Comparison of ENCODE assay signal across 8 cellular contexts in genomic region chr3:15602816-15603215, GRCh38. TPM values are rescaled to one million over a fixed set of nuclear protein-coding genes. Genes with fewer than 3 reads are reported as not detected.
DNase-seq lines count a peak whose midpoint lies in the region; ATAC-seq and TF ChIP-seq lines count a peak whose summit lies in the region.
"Not testable (repeated sequence)": the region's sequence is repeated elsewhere in the genome, so short reads cannot be mapped to it uniquely, and the experiment has no call there.

No MANE protein-coding gene starts in this region.

- intact Hi-C loops in psoas muscle (cut with DNase I); uterus (cut with DNase I; ENCODE audit: low total_unique reads): not testable (repeated sequence)

- peak overlapping the region; percentile 43 to 99 (median 98) for H3K27ac Mint-ChIP-seq in CD8-positive, alpha-beta memory T cell
- H3K27ac Mint-ChIP-seq in activated naive CD8-positive, alpha-beta T cell treated with anti-CD3 and anti-CD28 coated beads, Interleukin-2, amount 50 U/mL, for 24 hours, result peak overlapping the region; percentile 98
- H3K27ac Mint-ChIP-seq in endodermal cell (peak overlapping the region; percentile 97), memory B cell (peak overlapping the region; percentile 98)

- POLR2A ChIA-PET in CD8-positive, alpha-beta memory T cell (lab: Charles Lee), result not testable (repeated sequence)

- not testable (repeated sequence) for H3K27me3 ChIP-seq in CD8-positive, alpha-beta memory T cell (ENCODE audit: insufficient read depth, low read length, poor library complexity, severe bottlenecking); endodermal cell (ENCODE audit: control insufficient read depth, insufficient read depth, low read length, poor library complexity, severe bottlenecking); psoas muscle (ENCODE audit: insufficient read depth in 3 of 3, low read length in 2 of 3); uterus

- not testable (repeated sequence) for TF ChIP-seq POLR2A in uterus (IDR thresholded peaks at IDR 0.05)

- H3K36me3 Mint-ChIP-seq in CD8-positive, alpha-beta memory T cell, result peaks cover 6 to 54% (median 27%) of the 10 kb centered on the region in 3 donors
- H3K36me3 Mint-ChIP-seq in activated naive CD8-positive, alpha-beta T cell treated with anti-CD3 and anti-CD28 coated beads, Interleukin-2, amount 50 U/mL, for 24 hours (ENCODE audit: low read depth), result peaks cover 32% of the 10 kb centered on the region
- peaks cover 49% of the 10 kb centered on the region for H3K36me3 Mint-ChIP-seq in endodermal cell (ENCODE audit: low read depth)
- H3K36me3 Mint-ChIP-seq in memory B cell, result peaks cover 17% of the 10 kb centered on the region

- CTCF ChIA-PET in CD8-positive, alpha-beta memory T cell (lab: Charles Lee), result not testable (repeated sequence)

- peaks cover 11% of the 10 kb centered on the region for H3K36me3 ChIP-seq in CD8-positive, alpha-beta memory T cell (ENCODE audit: insufficient read depth, low read length)
- peaks cover 26% of the 10 kb centered on the region for H3K36me3 ChIP-seq in KOPT-K1 (ENCODE audit: insufficient read depth, low read length)
- H3K36me3 ChIP-seq in endodermal cell (ENCODE audit: control insufficient read depth, insufficient read depth, low read length), result peaks cover 18% of the 10 kb centered on the region
- peaks cover 12 to 29% of the 10 kb centered on the region in 2 donors for H3K36me3 ChIP-seq in psoas muscle (ENCODE audit: insufficient read depth in 1 of 2, low read depth in 1 of 2)
- not testable (repeated sequence) for H3K36me3 ChIP-seq in uterus

- H3K4me3 Mint-ChIP-seq in CD8-positive, alpha-beta memory T cell, result peak overlapping the region; percentile 30 to 100 (median 99)
- H3K4me3 Mint-ChIP-seq in activated naive CD8-positive, alpha-beta T cell treated with anti-CD3 and anti-CD28 coated beads, Interleukin-2, amount 50 U/mL, for 24 hours, result peak overlapping the region; percentile 100
- H3K4me3 Mint-ChIP-seq in endodermal cell (peak overlapping the region; percentile 100), memory B cell (peak overlapping the region; percentile 29)

- peaks cover 24% of the 10 kb centered on the region for H3K4me1 ChIP-seq in CD8-positive, alpha-beta memory T cell (ENCODE audit: insufficient read depth, low read length)
- not testable (repeated sequence) for H3K4me1 ChIP-seq in endodermal cell (ENCODE audit: control insufficient read depth, insufficient read depth, low read length); uterus
- peaks cover 33% of the 10 kb centered on the region for H3K4me1 ChIP-seq in psoas muscle

- peaks cover 40 to 58% (median 58%) of the 10 kb centered on the region in 3 donors for H3K4me1 Mint-ChIP-seq in CD8-positive, alpha-beta memory T cell
- peaks cover 40% of the 10 kb centered on the region for H3K4me1 Mint-ChIP-seq in activated naive CD8-positive, alpha-beta T cell treated with anti-CD3 and anti-CD28 coated beads, Interleukin-2, amount 50 U/mL, for 24 hours
- H3K4me1 Mint-ChIP-seq in endodermal cell (peaks cover 13% of the 10 kb centered on the region), memory B cell (peaks cover 29% of the 10 kb centered on the region)

- not testable (repeated sequence) for H3K9ac ChIP-seq in endodermal cell (ENCODE audit: extremely low read depth, low read length, poor library complexity, severe bottlenecking)

- H3K9me3 Mint-ChIP-seq in CD8-positive, alpha-beta memory T cell; activated naive CD8-positive, alpha-beta T cell treated with anti-CD3 and anti-CD28 coated beads, Interleukin-2, amount 50 U/mL, for 24 hours; memory B cell: not testable (repeated sequence)
- peaks cover 30% of the 10 kb centered on the region for H3K9me3 Mint-ChIP-seq in endodermal cell

- H3K9me3 ChIP-seq in CD8-positive, alpha-beta memory T cell (ENCODE audit: low read length); endodermal cell (ENCODE audit: control insufficient read depth, low read length); psoas muscle; uterus: not testable (repeated sequence)
- peaks cover 17% of the 10 kb centered on the region for H3K9me3 ChIP-seq in KOPT-K1 (ENCODE audit: insufficient read depth, low read length, poor library complexity, severe bottlenecking)

- H3K27me3 Mint-ChIP-seq in CD8-positive, alpha-beta memory T cell; activated naive CD8-positive, alpha-beta T cell treated with anti-CD3 and anti-CD28 coated beads, Interleukin-2, amount 50 U/mL, for 24 hours; endodermal cell (ENCODE audit: insufficient read depth); memory B cell: not testable (repeated sequence)

- peak overlapping the region; percentile 96 for H3K4me3 ChIP-seq in CD8-positive, alpha-beta memory T cell (ENCODE audit: low read length)
- H3K4me3 ChIP-seq in WI38 (ENCODE audit: low read depth, low read length), result peak overlapping the region; percentile 99
- H3K4me3 ChIP-seq in endodermal cell (ENCODE audit: low read length), result peak overlapping the region; percentile 99
- peak overlapping the region; percentile 90 for H3K4me3 ChIP-seq in psoas muscle
- H3K4me3 ChIP-seq in uterus, result peak overlapping the region in 1 of 2 donors; percentile 82

- 98 to 100% methylated on average over 1 to 2 of the region's 3 CpGs for WGBS in endodermal cell (ENCODE audit: insufficient coverage in 1 of 2, insufficient read length in 1 of 2), 2 experiments
- 93 to 95% (median 93%) methylated on average over 3 of the region's 3 CpGs for WGBS in psoas muscle, 3 donors

- DNase-seq in CD8-positive, alpha-beta memory T cell; activated naive CD8-positive, alpha-beta T cell treated with anti-CD3 and anti-CD28 coated beads, Interleukin-2, amount 50 U/mL, for 24 hours; endodermal cell; memory B cell (ENCODE audit: low spot score in 2 of 2); psoas muscle; uterus: not testable (repeated sequence)

- TF ChIP-seq CTCF in WI38 (IDR thresholded peaks at IDR 0.05; ENCODE audit: low read depth, low read length); endodermal cell (conservative IDR thresholded peaks at IDR 0.05); psoas muscle (IDR thresholded peaks at IDR 0.05); uterus (IDR thresholded peaks at IDR 0.05): not testable (repeated sequence)

- not testable (repeated sequence) for H3K27ac ChIP-seq in CD8-positive, alpha-beta memory T cell (ENCODE audit: low read depth, low read length); endodermal cell (ENCODE audit: low read depth, low read length)
- H3K27ac ChIP-seq in KOPT-K1 (ENCODE audit: low read depth, low read length, poor library complexity, severe bottlenecking), result peak overlapping the region; percentile 88
- H3K27ac ChIP-seq in psoas muscle, result peak overlapping the region; percentile 90
- peak overlapping the region; percentile 88 to 90 for H3K27ac ChIP-seq in uterus

- ATAC-seq in activated naive CD8-positive, alpha-beta T cell treated with anti-CD3 and anti-CD28 coated beads, Interleukin-2, amount 50 U/mL, for 24 hours; memory B cell (ENCODE audit: low read depth); psoas muscle: not testable (repeated sequence)

RNA-seq across cellular contexts. Expression of gene BTD, which starts 1.3 kb away (rescaled TPM):
- total RNA-seq in CD8-positive, alpha-beta memory T cell, result 1 to 10 TPM; 5.5 to 6.0 TPM
- polyA plus RNA-seq in CD8-positive, alpha-beta memory T cell, result 20.7 TPM
- 10 to 100 TPM; 25.7 to 27.8 TPM for total RNA-seq in endodermal cell
- 17.7 TPM for polyA plus RNA-seq in endodermal cell (2013, experiment 1 of 2)
- polyA plus RNA-seq in endodermal cell (2013, experiment 2 of 2), result 13.5 TPM
- total RNA-seq in psoas muscle, result 10 to 100 TPM in 2 of 4 donors, 1 to 10 TPM in 2; 8.6 to 15.2 (median 10.5) TPM
- 10 to 100 TPM in 1 of 3 donors, 1 to 10 TPM in 2; 6.3 to 12.7 (median 8.7) TPM for polyA plus RNA-seq in psoas muscle
- total RNA-seq in uterus, result 10 to 100 TPM in 3 of 4 donors, 1 to 10 TPM in 1; 6.5 to 31.3 (median 21.5) TPM

RNA-seq across cellular contexts. Expression of gene HACL1, which starts 1.4 kb away (rescaled TPM):
- total RNA-seq in CD8-positive, alpha-beta memory T cell, result 10 to 100 TPM; 34.6 to 37.7 TPM
- 35.0 TPM for polyA plus RNA-seq in CD8-positive, alpha-beta memory T cell
- total RNA-seq in endodermal cell, result 10 to 100 TPM; 39.4 to 41.8 TPM
- 24.6 TPM for polyA plus RNA-seq in endodermal cell (2013, experiment 1 of 2)
- polyA plus RNA-seq in endodermal cell (2013, experiment 2 of 2), result 23.7 TPM
- 10 to 100 TPM; 14.0 to 20.2 (median 17.8) TPM for total RNA-seq in psoas muscle
- polyA plus RNA-seq in psoas muscle, result 10 to 100 TPM in 2 of 3 donors, 1 to 10 TPM in 1; 8.2 to 20.2 (median 11.1) TPM
- total RNA-seq in uterus, result 10 to 100 TPM; 18.5 to 93.0 (median 25.7) TPM

Comparison
In these comparisons a context has a peak if more than half of its experiments do, and no peak if none do; other contexts are left out.
1. H3K4me3 Mint-ChIP-seq: peak in every context shown above with its lines; median percentile 100 in activated naive CD8-positive, alpha-beta T cell treated with anti-CD3 and anti-CD28 coated beads, Interleukin-2, amount 50 U/mL, for 24 hours; 100 in endodermal cell; 99 in CD8-positive, alpha-beta memory T cell; 29 in memory B cell.